In genomic region chr1:237677979-237678378, GRCh38 we compare ENCODE assay signal across 10 cellular contexts.
DNase-seq lines count a peak whose midpoint lies in the region; ATAC-seq, FAIRE-seq and TF ChIP-seq lines count a peak whose summit lies in the region.
"Had no signal": no experiment of that assay in that cellular context is flagged by ENCODE, and none has a peak within 500 bp of the region (broad histone marks: within the 10 kb centered on the region; RNA-seq: fewer than 3 reads in every experiment).

No MANE protein-coding gene starts in this region.

- TF ChIP-seq CTCF in fibroblast of villous mesenchyme (IDR thresholded peaks at IDR 0.05; ENCODE audit: insufficient read depth, low read depth, low read length), result peak; percentile 29

- ATAC-seq in esophagus mucosa (no peak), GM18502 (IDR thresholded peaks at IDR 0.05; ENCODE audit: poor library complexity, unreplicated experiment) (no peak)
- ATAC-seq: K562 had no signal

- no peak overlapping the region for H3K4me3 ChIP-seq in fibroblast of villous mesenchyme (ENCODE audit: low read depth, low read length)
- H3K4me3 ChIP-seq: K562 had no signal

- DNase-seq in NCI-H510A treated with DMSO at 0.1 percent for 48 hours (lab: John Stamatoyannopoulos, UW) (peak; percentile 9), NCI-H510A (lab: John Stamatoyannopoulos, UW) (no peak), RCC 7860 (ENCODE audit: low spot score) (peak; percentile 59), fibroblast of villous mesenchyme (ENCODE audit: low read depth) (peak; percentile 67), stromal cell of bone marrow (ENCODE audit: low read depth) (peak; percentile 6)
- DNase-seq in effector CD4-positive, alpha-beta T cell, result no peak
- DNase-seq: left cardiac atrium had no signal

- FAIRE-seq in RCC 7860 (lab: Jason Lieb, UNC), result peak; percentile 89
- FAIRE-seq: K562 had no signal

Comparison
In these comparisons a context has a peak if more than half of its experiments do, and no peak if none do; other contexts are left out.
1. DNase-seq: peak in NCI-H510A treated with DMSO at 0.1 percent for 48 hours (single experiment), RCC 7860 (single experiment), fibroblast of villous mesenchyme (single experiment) and stromal cell of bone marrow (single experiment); none in NCI-H510A (single experiment) and effector CD4-positive, alpha-beta T cell (single experiment).